ENCODE assay signal across 16 cellular contexts in genomic region chr4:169418846-169419245, GRCh38.
DNase-seq lines count a peak whose midpoint lies in the region; ATAC-seq and TF ChIP-seq lines count a peak whose summit lies in the region.
"Had no signal": no experiment of that assay in that cellular context is flagged by ENCODE, and none has a peak within 500 bp of the region (broad histone marks: within the 10 kb centered on the region; RNA-seq: fewer than 3 reads in every experiment).

No MANE protein-coding gene starts in this region.

- no peaks in the 10 kb centered on the region for H3K79me1 ChIP-seq in IMR-90 (ENCODE audit: low read depth in 1 of 2, low read length in 2 of 2)

- H3K27me3 Mint-ChIP-seq in activated T-cell treated with anti-CD3 and anti-CD28 coated beads, Interleukin-2, amount 50 U/mL, for 72 hours (ENCODE audit: low read depth), result no peaks in the 10 kb centered on the region
- no peaks in the 10 kb centered on the region for H3K27me3 Mint-ChIP-seq in activated T-cell treated with anti-CD3 and anti-CD28 coated beads, Interleukin-2, amount 50 U/mL, for 4 hours (ENCODE audit: low read depth)
- H3K27me3 Mint-ChIP-seq: B cell; CD4-positive, alpha-beta memory T cell had no signal

- H3K14ac ChIP-seq in IMR-90 (replicated peaks; ENCODE audit: low read depth, low read length), result no peak overlapping the region

- dilution Hi-C loops in IMR-90 (cut with HindIII; ENCODE audit: low sequenced_read_pairs, unreplicated experiment), result no loop called here

- in situ Hi-C loops in IMR-90 (cut with MboI; ENCODE audit: low sequenced_read_pairs), result no loop called here

- no TSS peak for BruUV-seq in IMR-90 (replicated peaks; lab: Mats Ljungman, UMichigan)

- CTCF ChIA-PET in IMR-90 (lab: Yijun Ruan, JAX), result no interaction called here

- H2BK5ac ChIP-seq in IMR-90 (ENCODE audit: low read depth, low read length, poor library complexity, severe bottlenecking), result no peak overlapping the region

- intact Hi-C loops in IMR-90 (cut with micrococcal nuclease), result no loop called here

- TF ChIP-seq POLR2A in IMR-90 (IDR thresholded peaks at IDR 0.05; ENCODE audit: low read depth, low read length), result no peak

- no peak overlapping the region for H2AFZ ChIP-seq in IMR-90 (replicated peaks; ENCODE audit: low read length, poor library complexity)

- ATAC-seq in activated T-cell treated with anti-CD3 and anti-CD28 coated beads, Interleukin-2, amount 50 U/mL, for 72 hours (replicated peaks in 1 of 2), result no peak
- ATAC-seq in activated T-cell treated with anti-CD3 and anti-CD28 coated beads, Interleukin-2, amount 50 U/mL, for 4 hours, result no peak
- ATAC-seq in IMR-90 (ENCODE audit: low read depth) (no peak), HG02759 (IDR thresholded peaks at IDR 0.05; ENCODE audit: unreplicated experiment) (no peak)
- ATAC-seq: K562 had no signal

- no peaks in the 10 kb centered on the region for H4K20me1 ChIP-seq in IMR-90 (ENCODE audit: insufficient read depth, low read length)

- no peak overlapping the region for H4K5ac ChIP-seq in IMR-90 (ENCODE audit: low read depth, low read length)

- peaks cover 0 to 2% of the 10 kb centered on the region in 2 donors for H3K36me3 Mint-ChIP-seq in activated T-cell treated with anti-CD3 and anti-CD28 coated beads, Interleukin-2, amount 50 U/mL, for 72 hours (ENCODE audit: insufficient read depth in 2 of 2)
- H3K36me3 Mint-ChIP-seq in activated T-cell treated with anti-CD3 and anti-CD28 coated beads, Interleukin-2, amount 50 U/mL, for 4 hours (ENCODE audit: insufficient read depth), result peaks cover 39% of the 10 kb centered on the region

- H2BK120ac ChIP-seq in IMR-90 (ENCODE audit: low read depth, low read length), result no peak overlapping the region

- H3K4me1 ChIP-seq in IMR-90 (ENCODE audit: control insufficient read depth, insufficient read depth, low read length), result no peaks in the 10 kb centered on the region

- H2AK9ac ChIP-seq in IMR-90 (replicated peaks; ENCODE audit: low read depth, low read length, poor library complexity), result no peak overlapping the region

- H3K27ac Mint-ChIP-seq in activated T-cell treated with anti-CD3 and anti-CD28 coated beads, Interleukin-2, amount 50 U/mL, for 72 hours, result peak overlapping the region; percentile 11
- H3K27ac Mint-ChIP-seq: B cell; CD4-positive, alpha-beta memory T cell had no signal

- DNase-seq in activated T-cell treated with anti-CD3 and anti-CD28 coated beads, Interleukin-2, amount 50 U/mL, for 72 hours, result no peak
- no peak for DNase-seq in activated T-cell treated with anti-CD3 and anti-CD28 coated beads, Interleukin-2, amount 50 U/mL, for 4 hours
- DNase-seq in IMR-90, result peak; percentile 12
- peak; percentile 18 for DNase-seq in choroid plexus epithelial cell (ENCODE audit: low read depth)
- DNase-seq in T-helper 1 cell, result no peak
- DNase-seq in T1000 (lab: John Stamatoyannopoulos, UW), result no peak
- no peak for DNase-seq in NCI-H1930 (lab: John Stamatoyannopoulos, UW)
- DNase-seq: C1 segment of cervical spinal cord; CD4-positive, alpha-beta memory T cell; DMS79; GF-D8 had no signal

- no peak overlapping the region for H2BK15ac ChIP-seq in IMR-90 (ENCODE audit: low read depth, low read length)

- H4K8ac ChIP-seq in IMR-90 (ENCODE audit: low read depth in 2 of 2, low read length in 2 of 2), result no peak overlapping the region

- H4K91ac ChIP-seq in IMR-90 (ENCODE audit: insufficient read depth, low read depth, low read length), result no peak overlapping the region

- POLR2A ChIA-PET in IMR-90 (lab: Charles Lee; ENCODE audit: unreplicated experiment), result no interaction called here

- no peak overlapping the region for H3K56ac ChIP-seq in IMR-90 (ENCODE audit: extremely low read depth, insufficient read depth, low read length)

- peaks cover 23% of the 10 kb centered on the region for H3K4me1 Mint-ChIP-seq in activated T-cell treated with anti-CD3 and anti-CD28 coated beads, Interleukin-2, amount 50 U/mL, for 72 hours (ENCODE audit: low read depth)
- peaks cover 3% of the 10 kb centered on the region for H3K4me1 Mint-ChIP-seq in activated T-cell treated with anti-CD3 and anti-CD28 coated beads, Interleukin-2, amount 50 U/mL, for 4 hours (ENCODE audit: low read depth)
- H3K4me1 Mint-ChIP-seq: B cell had no signal

- H3K18ac ChIP-seq in IMR-90 (ENCODE audit: low read depth, low read length), result no peak overlapping the region

- H3K27me3 ChIP-seq in IMR-90 (ENCODE audit: control insufficient read depth, insufficient read depth, low read length), result no peaks in the 10 kb centered on the region

- no peak overlapping the region for H3K4me2 ChIP-seq in IMR-90 (ENCODE audit: low read depth, low read length)

- no peak overlapping the region for H3K23ac ChIP-seq in IMR-90 (ENCODE audit: low read depth, low read length)

- H3K9me1 ChIP-seq in IMR-90 (ENCODE audit: insufficient read depth, low read length), result no peaks in the 10 kb centered on the region

- no peak overlapping the region for H3K4ac ChIP-seq in IMR-90 (ENCODE audit: low read depth, low read length)

- TF ChIP-seq RAD21 in IMR-90 (IDR thresholded peaks at IDR 0.05; ENCODE audit: low read length), result no peak

- H3K36me3 ChIP-seq in IMR-90 (ENCODE audit: control insufficient read depth, insufficient read depth, low read length), result no peaks in the 10 kb centered on the region

- H3K4me3 Mint-ChIP-seq in activated T-cell treated with anti-CD3 and anti-CD28 coated beads, Interleukin-2, amount 50 U/mL, for 72 hours, result no peak overlapping the region
- H3K4me3 Mint-ChIP-seq in activated T-cell treated with anti-CD3 and anti-CD28 coated beads, Interleukin-2, amount 50 U/mL, for 4 hours, result no peak overlapping the region
- H3K4me3 Mint-ChIP-seq: B cell; CD4-positive, alpha-beta memory T cell had no signal

- H3K9me3 ChIP-seq in IMR-90 (ENCODE audit: control insufficient read depth, insufficient read depth, low read length), result no peaks in the 10 kb centered on the region

- H3K9ac ChIP-seq in IMR-90 (ENCODE audit: low read depth, low read length), result no peak overlapping the region

- no peak overlapping the region for H2BK20ac ChIP-seq in IMR-90 (ENCODE audit: low read depth, low read length)

- TF ChIP-seq CTCF in IMR-90 (conservative IDR thresholded peaks at IDR 0.05; ENCODE audit: low read depth, low read length) (no peak), choroid plexus epithelial cell (conservative IDR thresholded peaks at IDR 0.05; ENCODE audit: low read depth, low read length) (no peak)

- no peak overlapping the region for H3K4me3 ChIP-seq in IMR-90 (ENCODE audit: insufficient read depth, low read depth, low read length)
- no peak overlapping the region for H3K4me3 ChIP-seq in choroid plexus epithelial cell (ENCODE audit: low read depth, low read length)
- H3K4me3 ChIP-seq: K562 had no signal

- no peak overlapping the region for H2AK5ac ChIP-seq in IMR-90 (ENCODE audit: low read depth, low read length)

- H3K27ac ChIP-seq in IMR-90 (ENCODE audit: insufficient read depth, low read length), result no peak overlapping the region
- H3K27ac ChIP-seq: 22Rv1, HL-60 had no signal

- no peaks in the 10 kb centered on the region for H3K9me3 Mint-ChIP-seq in activated T-cell treated with anti-CD3 and anti-CD28 coated beads, Interleukin-2, amount 50 U/mL, for 72 hours
- no peaks in the 10 kb centered on the region for H3K9me3 Mint-ChIP-seq in activated T-cell treated with anti-CD3 and anti-CD28 coated beads, Interleukin-2, amount 50 U/mL, for 4 hours
- H3K9me3 Mint-ChIP-seq: CD4-positive, alpha-beta memory T cell had no signal

TF ChIP-seq in IMR-90, 13 proteins besides CTCF, POLR2A, EP300 and RAD21:
- TF ChIP-seq ELK1 (IDR thresholded peaks at IDR 0.05; ENCODE audit: borderline replicate concordance, low read depth, low read length) (no peak), CHD1 (IDR thresholded peaks at IDR 0.05; ENCODE audit: low read depth, low read length) (no peak), USF2 (IDR thresholded peaks at IDR 0.05; ENCODE audit: low read depth, low read length) (no peak), BHLHE40 (IDR thresholded peaks at IDR 0.05; ENCODE audit: low read depth, low read length) (no peak), FOS (IDR thresholded peaks at IDR 0.05; ENCODE audit: low read depth, low read length) (no peak), MAZ (IDR thresholded peaks at IDR 0.05; ENCODE audit: borderline replicate concordance, low read depth, low read length) (no peak), MXI1 (IDR thresholded peaks at IDR 0.05; ENCODE audit: borderline replicate concordance, low read depth, low read length) (no peak), NFE2L2 (IDR thresholded peaks at IDR 0.05; ENCODE audit: low read depth, low read length) (no peak), RFX5 (IDR thresholded peaks at IDR 0.05; ENCODE audit: low read depth, low read length) (no peak), CEBPB (IDR thresholded peaks at IDR 0.05; ENCODE audit: low read depth, low read length) (no peak), RCOR1 (IDR thresholded peaks at IDR 0.05; ENCODE audit: insufficient replicate concordance, low read length) (no peak), MAFK (IDR thresholded peaks at IDR 0.05; ENCODE audit: low read depth, low read length) (no peak)

Comparison
In these comparisons a context has a peak if more than half of its experiments do, and no peak if none do; other contexts are left out.
1. DNase-seq: peak in IMR-90 (single experiment) and choroid plexus epithelial cell (single experiment); none in activated T-cell treated with anti-CD3 and anti-CD28 coated beads, Interleukin-2, amount 50 U/mL, for 72 hours (0 of 2), activated T-cell treated with anti-CD3 and anti-CD28 coated beads, Interleukin-2, amount 50 U/mL, for 4 hours (single experiment), T-helper 1 cell (0 of 5), T1000 (single experiment) and NCI-H1930 (0 of 2).